8 cellular contexts compared by ENCODE assay signal in the genomic region with DNA sequence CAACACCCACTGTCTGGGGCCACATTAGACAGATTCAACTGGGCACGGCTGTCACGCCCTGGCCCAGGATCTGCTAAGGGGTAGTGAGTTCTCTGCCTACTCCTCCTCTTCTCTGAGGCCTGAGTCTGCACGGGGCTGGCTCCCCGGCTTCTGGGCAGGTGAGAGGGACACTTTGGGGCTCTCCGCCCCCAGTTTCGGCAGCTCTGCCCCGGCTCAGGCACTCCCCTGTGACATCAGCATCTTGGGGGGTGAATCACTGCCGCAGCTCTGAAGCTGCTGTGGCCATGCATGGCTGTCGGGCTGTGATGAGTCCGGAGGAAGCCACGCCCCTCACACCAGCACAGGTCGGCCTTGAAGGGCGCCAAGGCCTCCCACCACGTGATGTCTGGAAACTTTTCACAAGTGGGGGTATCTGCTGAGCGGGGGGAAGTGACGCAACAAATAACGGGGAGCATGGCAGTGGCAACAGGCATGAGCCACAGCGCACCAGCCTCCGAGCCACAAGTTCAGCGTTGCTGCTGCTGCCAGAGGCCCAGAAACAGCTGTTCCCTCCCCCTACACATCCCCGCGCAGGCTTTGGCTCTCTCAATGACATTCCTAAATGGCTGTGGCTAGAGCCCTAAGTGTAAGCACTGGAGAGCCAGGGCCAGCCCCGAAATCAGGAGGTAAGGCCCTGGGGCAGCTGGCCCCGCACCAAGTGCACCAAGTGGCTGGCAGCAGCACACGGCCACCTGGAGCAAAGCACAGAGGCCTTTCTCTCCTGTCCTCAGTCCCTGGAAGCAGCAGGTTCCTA. TPM values are rescaled to one million over a fixed set of nuclear protein-coding genes. Genes with fewer than 3 reads are reported as not detected.
DNase-seq lines count a peak whose midpoint lies in the region; ATAC-seq and TF ChIP-seq lines count a peak whose summit lies in the region.

No MANE protein-coding gene starts in this region.

- no peak for TF ChIP-seq CTCF in BE2C (IDR thresholded peaks at IDR 0.05; ENCODE audit: low read depth, low read length)

- no peaks in the 10 kb centered on the region for H3K9me3 ChIP-seq in BE2C
- no peaks in the 10 kb centered on the region for H3K9me3 ChIP-seq in esophagus (ENCODE audit: control insufficient read depth in 2 of 2, insufficient read depth in 1 of 2, low read depth in 1 of 2, low read length in 1 of 2)

- H3K9me3 Mint-ChIP-seq in natural killer cell treated with Interleukin-12 subunit alpha and Interleukin-12 subunit beta and Interleukin-15 and Interleukin-18, amount 100 ng/mL, for 72 hours, result no peaks in the 10 kb centered on the region
- no peaks in the 10 kb centered on the region for H3K9me3 Mint-ChIP-seq in stimulated activated naive B cell treated with anti-CD40 and anti-IgM and Interleukin-4, amounts not matched to agents 10 μg/mL and 1 μg/mL and 100 μg/mL, for 72 hours

- H3K4me3 ChIP-seq in BE2C (ENCODE audit: low read depth, low read length) (no peak overlapping the region), esophagus (ENCODE audit: low read depth in 1 of 2, low read length in 2 of 2) (no peak overlapping the region)

- peaks cover 7% of the 10 kb centered on the region for H3K36me3 ChIP-seq in BE2C
- H3K36me3 ChIP-seq in esophagus (ENCODE audit: control insufficient read depth in 2 of 2, insufficient read depth in 2 of 2, low read length in 1 of 2), result peaks cover 0 to 37% of the 10 kb centered on the region in 2 donors

- H3K4me1 Mint-ChIP-seq in natural killer cell treated with Interleukin-12 subunit alpha and Interleukin-12 subunit beta and Interleukin-15 and Interleukin-18, amount 100 ng/mL, for 72 hours (ENCODE audit: low read depth in 2 of 2), result peaks cover 69% of the 10 kb centered on the region in 2 donors
- peaks cover 60 to 83% of the 10 kb centered on the region in 2 donors for H3K4me1 Mint-ChIP-seq in stimulated activated naive B cell treated with anti-CD40 and anti-IgM and Interleukin-4, amounts not matched to agents 10 μg/mL and 1 μg/mL and 100 μg/mL, for 72 hours

- peak overlapping the region; percentile 88 to 92 for H3K27ac Mint-ChIP-seq in natural killer cell treated with Interleukin-12 subunit alpha and Interleukin-12 subunit beta and Interleukin-15 and Interleukin-18, amount 100 ng/mL, for 72 hours
- peak overlapping the region; percentile 96 for H3K27ac Mint-ChIP-seq in stimulated activated naive B cell treated with anti-CD40 and anti-IgM and Interleukin-4, amounts not matched to agents 10 μg/mL and 1 μg/mL and 100 μg/mL, for 72 hours

- ATAC-seq in GM21526 (IDR thresholded peaks at IDR 0.05; ENCODE audit: low FRiP score, unreplicated experiment), result peak; percentile 64
- ATAC-seq in natural killer cell treated with Interleukin-12 subunit alpha and Interleukin-12 subunit beta and Interleukin-15 and Interleukin-18, amount 100 ng/mL, for 72 hours, result peak; percentile 94 to 95
- ATAC-seq in stimulated activated naive B cell treated with anti-CD40 and anti-IgM and Interleukin-4, amounts not matched to agents 10 μg/mL and 1 μg/mL and 100 μg/mL, for 72 hours (replicated peaks), result peak; percentile 70 to 71
- ATAC-seq in HG03097 (IDR thresholded peaks at IDR 0.05; ENCODE audit: low FRiP score, unreplicated experiment), result no peak

- no peaks in the 10 kb centered on the region for H3K27me3 Mint-ChIP-seq in natural killer cell treated with Interleukin-12 subunit alpha and Interleukin-12 subunit beta and Interleukin-15 and Interleukin-18, amount 100 ng/mL, for 72 hours
- no peaks in the 10 kb centered on the region for H3K27me3 Mint-ChIP-seq in stimulated activated naive B cell treated with anti-CD40 and anti-IgM and Interleukin-4, amounts not matched to agents 10 μg/mL and 1 μg/mL and 100 μg/mL, for 72 hours

- no peaks in the 10 kb centered on the region for H3K36me3 Mint-ChIP-seq in natural killer cell treated with Interleukin-12 subunit alpha and Interleukin-12 subunit beta and Interleukin-15 and Interleukin-18, amount 100 ng/mL, for 72 hours
- H3K36me3 Mint-ChIP-seq in stimulated activated naive B cell treated with anti-CD40 and anti-IgM and Interleukin-4, amounts not matched to agents 10 μg/mL and 1 μg/mL and 100 μg/mL, for 72 hours, result peaks cover 41 to 58% of the 10 kb centered on the region in 2 donors

- DNase-seq in BE2C (peak; percentile 47), NAMALWA (ENCODE audit: low spot score) (peak; percentile 39)
- peak; percentile 90 to 94 for DNase-seq in activated T-cell treated with anti-CD3 and anti-CD28 coated beads, Interleukin-2, amount 50 U/mL, for 48 hours
- peak; percentile 90 for DNase-seq in natural killer cell treated with Interleukin-12 subunit alpha and Interleukin-12 subunit beta and Interleukin-15 and Interleukin-18, amount 100 ng/mL, for 72 hours (ENCODE audit: low spot score)
- DNase-seq in stimulated activated naive B cell treated with anti-CD40 and anti-IgM and Interleukin-4, amounts not matched to agents 10 μg/mL and 1 μg/mL and 100 μg/mL, for 72 hours, result peak; percentile 72

- no peaks in the 10 kb centered on the region for H3K27me3 ChIP-seq in BE2C
- H3K27me3 ChIP-seq in esophagus (ENCODE audit: control insufficient read depth in 1 of 2, insufficient read depth in 2 of 2, low read length in 2 of 2), result no peaks in the 10 kb centered on the region

- peak overlapping the region; percentile 96 to 98 for H3K27ac ChIP-seq in esophagus (ENCODE audit: low read depth in 2 of 2, low read length in 1 of 2)

- H3K4me1 ChIP-seq in BE2C (peaks cover 34% of the 10 kb centered on the region), esophagus (ENCODE audit: control insufficient read depth in 2 of 2, insufficient read depth in 2 of 2, low read length in 1 of 2) (peaks cover 27 to 56% of the 10 kb centered on the region in 2 donors)

- peak overlapping the region; percentile 85 for H3K4me3 Mint-ChIP-seq in natural killer cell treated with Interleukin-12 subunit alpha and Interleukin-12 subunit beta and Interleukin-15 and Interleukin-18, amount 100 ng/mL, for 72 hours
- H3K4me3 Mint-ChIP-seq in stimulated activated naive B cell treated with anti-CD40 and anti-IgM and Interleukin-4, amounts not matched to agents 10 μg/mL and 1 μg/mL and 100 μg/mL, for 72 hours, result peak overlapping the region in 1 of 2 donors; percentile 53

- WGBS in esophagus, 2 donors, result 8 to 15% methylated on average over 25 of the region's 25 CpGs

RNA-seq across cellular contexts. Expression of a gene that starts 26.3 kb away (rescaled TPM):
- 73.4 TPM for polyA plus RNA-seq in BE2C (2012; ENCODE audit: insufficient read depth, insufficient read length, low read depth)
- 10 to 100 TPM; 27.8 to 41.7 TPM for polyA plus RNA-seq in esophagus
- total RNA-seq in natural killer cell treated with Interleukin-12 subunit alpha and Interleukin-12 subunit beta and Interleukin-15 and Interleukin-18, amount 100 ng/mL, for 72 hours, result 100 to 1,000 TPM in 1 of 2 donors, 10 to 100 TPM in 1; 75.6 to 102 TPM

RNA-seq across cellular contexts. Expression of a gene that starts 54.4 kb away (rescaled TPM):
- not detected for polyA plus RNA-seq in BE2C (2012; ENCODE audit: insufficient read depth, insufficient read length, low read depth)
- not detected for polyA plus RNA-seq in esophagus
- not detected for total RNA-seq in natural killer cell treated with Interleukin-12 subunit alpha and Interleukin-12 subunit beta and Interleukin-15 and Interleukin-18, amount 100 ng/mL, for 72 hours

Comparison
In these comparisons a context has a peak if more than half of its experiments do, and no peak if none do; other contexts are left out.
1. DNase-seq: peak in every context shown above with its lines; median percentile 92 in activated T-cell treated with anti-CD3 and anti-CD28 coated beads, Interleukin-2, amount 50 U/mL, for 48 hours; 90 in natural killer cell treated with Interleukin-12 subunit alpha and Interleukin-12 subunit beta and Interleukin-15 and Interleukin-18, amount 100 ng/mL, for 72 hours; 72 in stimulated activated naive B cell treated with anti-CD40 and anti-IgM and Interleukin-4, amounts not matched to agents 10 μg/mL and 1 μg/mL and 100 μg/mL, for 72 hours; 47 in BE2C; 39 in NAMALWA.